ENCODE assay signal across 10 cellular contexts in the genomic region with DNA sequence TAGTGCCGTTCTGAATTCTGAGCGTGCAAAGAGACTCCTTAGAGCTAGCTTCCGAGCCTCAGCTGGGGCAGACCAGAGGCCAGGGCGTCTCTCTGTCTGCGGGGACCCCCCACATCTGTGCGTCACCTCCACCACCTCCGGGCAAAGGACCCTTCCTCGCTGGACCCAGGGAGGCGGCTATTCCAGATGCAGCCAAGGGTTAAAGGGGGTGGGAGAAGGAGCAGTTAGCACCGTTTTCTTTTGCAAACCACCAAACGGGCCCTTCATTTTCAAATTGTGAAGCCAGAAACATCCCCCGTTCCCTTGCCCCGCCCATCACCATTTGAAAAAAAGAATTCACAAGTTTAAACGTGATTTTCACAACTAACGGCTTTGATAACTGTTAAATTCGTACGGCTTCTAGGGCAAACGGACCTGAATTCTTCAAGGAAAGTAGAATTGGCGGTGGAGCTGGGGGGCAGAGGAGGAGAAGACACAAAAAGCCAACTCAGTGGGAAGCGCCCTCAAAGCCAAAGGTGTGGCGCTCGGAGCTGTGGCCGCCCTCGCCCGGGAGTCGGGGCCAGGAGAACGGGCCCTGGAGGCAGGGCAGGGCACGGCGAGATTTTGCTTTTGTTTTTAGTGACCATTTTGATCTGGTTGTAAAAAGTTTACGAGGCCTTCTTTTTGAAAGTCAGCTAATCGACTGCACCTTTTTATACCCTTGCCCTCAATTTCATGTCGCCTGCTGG. TPM values are rescaled to one million over a fixed set of nuclear protein-coding genes. Genes with fewer than 3 reads are reported as not detected.
A peak's percentile ranks its signal among the peaks of the same experiment; 100 is the strongest.
DNase-seq lines count a peak whose midpoint lies in the region; ATAC-seq and TF ChIP-seq lines count a peak whose summit lies in the region.
"Had no signal": no experiment of that assay in that cellular context is flagged by ENCODE, and none has a peak within 500 bp of the region (broad histone marks: within the 10 kb centered on the region; RNA-seq: fewer than 3 reads in every experiment).

No MANE protein-coding gene starts in this region.

- H3K4me3 ChIP-seq in psoas muscle (peak overlapping the region; percentile 58), adrenal gland (peak overlapping the region in 1 of 4 donors; percentile 41)
- H3K4me3 ChIP-seq: K562 had no signal

- intact Hi-C loops in activated CD4-positive, alpha-beta memory T cell treated with anti-CD3 and anti-CD28 coated beads for 36 hours (cut with micrococcal nuclease) = no loop called here
- intact Hi-C loops in left cardiac atrium (cut with DNase I) (loop anchor here (5.0 to 10.0 kb wide), 6 partner anchors 319 to 1211 kb away; no protein-coding TSS in a partner anchor), psoas muscle (cut with DNase I) (loop anchor here (5.0 to 10.0 kb wide), 2 partner anchors 319 to 731 kb away; no protein-coding TSS in a partner anchor), adrenal gland (cut with DNase I) (loop anchor here (5.0 to 10.0 kb wide), 3 partner anchors 519 to 1851 kb away; no protein-coding TSS in a partner anchor)

- peaks cover 40% of the 10 kb centered on the region for H3K4me1 Mint-ChIP-seq in activated CD4-positive, alpha-beta memory T cell treated with anti-CD3 and anti-CD28 coated beads for 36 hours (ENCODE audit: low read depth)

- peaks cover 22% of the 10 kb centered on the region for H3K4me1 ChIP-seq in psoas muscle
- peaks cover 15 to 19% of the 10 kb centered on the region in 2 donors for H3K4me1 ChIP-seq in adrenal gland (replicated peaks in 1 of 2)

- no peaks in the 10 kb centered on the region for H3K9me3 Mint-ChIP-seq in activated CD4-positive, alpha-beta memory T cell treated with anti-CD3 and anti-CD28 coated beads for 36 hours

- H3K27me3 ChIP-seq in psoas muscle (ENCODE audit: insufficient read depth in 3 of 3, low read length in 2 of 3) = peaks cover 0 to 74% (median 33%) of the 10 kb centered on the region in 3 donors
- H3K27me3 ChIP-seq in adrenal gland = peaks cover 51% of the 10 kb centered on the region

- H3K27ac ChIP-seq in psoas muscle (no peak overlapping the region), adrenal gland (peak overlapping the region in 2 of 5 donors; percentile 44 to 63)

- POLR2A ChIA-PET in activated CD4-positive, alpha-beta memory T cell treated with anti-CD3 and anti-CD28 coated beads for 36 hours (lab: Charles Lee) = no interaction called here

- ATAC-seq in left cardiac atrium (no peak), psoas muscle (no peak)
- ATAC-seq: K562 had no signal

- H3K36me3 ChIP-seq in psoas muscle (ENCODE audit: insufficient read depth in 1 of 2, low read depth in 1 of 2) (no peaks in the 10 kb centered on the region), adrenal gland (replicated peaks in 1 of 2) (no peaks in the 10 kb centered on the region)

- DNase-seq in D341Med (ENCODE audit: low spot score) (peak; percentile 45), left cardiac atrium (peak; percentile 25), psoas muscle (no peak), adrenal gland (no peak), Ammon's horn (ENCODE audit: low spot score) (no peak), amygdala (lab: John Stamatoyannopoulos, UW) (no peak), NCI-H748 (lab: John Stamatoyannopoulos, UW; ENCODE audit: unreplicated experiment) (no peak)
- no peak for DNase-seq in activated CD4-positive, alpha-beta memory T cell treated with anti-CD3 and anti-CD28 coated beads for 36 hours
- DNase-seq: midbrain had no signal

- no peak overlapping the region for H3K27ac Mint-ChIP-seq in activated CD4-positive, alpha-beta memory T cell treated with anti-CD3 and anti-CD28 coated beads for 36 hours

- 18 to 42% (median 31%) methylated on average over 32 of the region's 32 CpGs for WGBS in psoas muscle, 3 donors
- 30 to 41% (median 36%) methylated on average over 16 to 32 of the region's 32 CpGs for WGBS in adrenal gland, 4 donors

- H3K36me3 Mint-ChIP-seq in activated CD4-positive, alpha-beta memory T cell treated with anti-CD3 and anti-CD28 coated beads for 36 hours = no peaks in the 10 kb centered on the region

- TF ChIP-seq POLR2A in adrenal gland (IDR thresholded peaks at IDR 0.05) = no peak

- H3K4me3 Mint-ChIP-seq in activated CD4-positive, alpha-beta memory T cell treated with anti-CD3 and anti-CD28 coated beads for 36 hours = peak overlapping the region; percentile 54

- H3K9me3 ChIP-seq in psoas muscle (no peaks in the 10 kb centered on the region), adrenal gland (replicated peaks in 1 of 3) (no peaks in the 10 kb centered on the region)

- CTCF ChIA-PET in activated CD4-positive, alpha-beta memory T cell treated with anti-CD3 and anti-CD28 coated beads for 36 hours (lab: Charles Lee) = interaction anchor here (0.9 to 5.1 kb wide), 5 partner anchors 8 to 329 kb away, joined by 3 to 31 read pairs (median 4); no protein-coding TSS in a partner anchor

- peaks cover 74% of the 10 kb centered on the region for H3K27me3 Mint-ChIP-seq in activated CD4-positive, alpha-beta memory T cell treated with anti-CD3 and anti-CD28 coated beads for 36 hours

- TF ChIP-seq CTCF in psoas muscle (IDR thresholded peaks at IDR 0.05) (no peak), adrenal gland (IDR thresholded peaks at IDR 0.05) (no peak)

RNA-seq across cellular contexts. Expression of gene PDGFRA, which starts 3.3 kb away (rescaled TPM):
- not detected for total RNA-seq in activated CD4-positive, alpha-beta memory T cell treated with anti-CD3 and anti-CD28 coated beads for 36 hours
- 10 to 100 TPM; 57.4 to 67.9 TPM for total RNA-seq in left cardiac atrium
- 10 to 100 TPM; 12.9 to 32.6 (median 19.2) TPM for total RNA-seq in psoas muscle
- 1 to 10 TPM; 3.1 to 5.1 (median 3.6) TPM for polyA plus RNA-seq in psoas muscle
- 100 to 1,000 TPM in 5 of 8 donors, 10 to 100 TPM in 3; 88.1 to 182 (median 129) TPM for total RNA-seq in adrenal gland
- 10 to 100 TPM; 14.5 to 62.4 (median 16.4) TPM for polyA plus RNA-seq in adrenal gland
- polyA plus RNA-seq: K562 had no signal

Comparison
In these comparisons a context has a peak if more than half of its experiments do, and no peak if none do; other contexts are left out.
1. DNase-seq: peak in D341Med (single experiment) and left cardiac atrium (single experiment); none in activated CD4-positive, alpha-beta memory T cell treated with anti-CD3 and anti-CD28 coated beads for 36 hours (single experiment), psoas muscle (0 of 2), adrenal gland (0 of 7), Ammon's horn (single experiment), amygdala (0 of 56) and NCI-H748 (single experiment).
2. RNA of gene PDGFRA, which starts 3.3 kb away (total RNA-seq): 88.1 to 182 TPM in adrenal gland, 57.4 to 67.9 TPM in left cardiac atrium and 12.9 to 32.6 TPM in psoas muscle; not detected in activated CD4-positive, alpha-beta memory T cell treated with anti-CD3 and anti-CD28 coated beads for 36 hours; every median in the first group is over 10 times any median in the second.